9 cellular contexts compared by ENCODE assay signal in the genomic region with DNA sequence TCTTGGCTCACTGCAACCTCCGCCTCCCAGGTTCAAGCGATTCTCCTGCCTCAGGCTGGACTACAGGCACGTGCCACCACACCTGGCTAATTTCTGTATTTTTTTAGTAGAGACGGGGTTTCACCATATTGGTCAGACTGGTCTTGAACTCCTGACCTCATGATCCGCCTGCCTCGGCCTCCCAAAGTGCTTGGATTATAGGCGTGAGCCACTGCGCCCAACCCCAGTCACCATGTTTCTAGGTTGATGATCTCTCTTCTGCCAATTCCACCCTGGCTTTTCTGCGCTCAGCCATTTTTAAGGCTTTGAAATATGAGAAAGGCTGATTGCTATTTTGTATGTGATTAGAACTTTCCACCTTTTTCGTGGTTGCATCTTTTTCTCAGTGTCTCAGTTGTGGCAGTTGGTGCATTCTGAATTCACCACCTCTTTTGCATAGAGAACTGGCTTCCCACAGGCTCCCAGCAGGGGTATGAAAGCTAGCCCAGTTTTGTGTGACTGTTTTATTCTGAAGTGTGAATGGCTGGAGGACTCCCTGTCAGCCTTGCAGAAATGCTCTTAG. TPM values are rescaled to one million over a fixed set of nuclear protein-coding genes. Genes with fewer than 3 reads are reported as not detected.
A peak's percentile ranks its signal among the peaks of the same experiment; 100 is the strongest.
DNase-seq lines count a peak whose midpoint lies in the region; ATAC-seq and TF ChIP-seq lines count a peak whose summit lies in the region.
"Had no signal": no experiment of that assay in that cellular context is flagged by ENCODE, and none has a peak within 500 bp of the region (broad histone marks: within the 10 kb centered on the region; RNA-seq: fewer than 3 reads in every experiment).

No MANE protein-coding gene starts in this region.

- H3K4me1 Mint-ChIP-seq in activated naive CD8-positive, alpha-beta T cell treated with anti-CD3 and anti-CD28 coated beads for 36 hours: peaks cover 23% of the 10 kb centered on the region

- peak; percentile 61 for DNase-seq in GM13977 (ENCODE audit: low spot score)
- DNase-seq in activated naive CD8-positive, alpha-beta T cell treated with anti-CD3 and anti-CD28 coated beads for 36 hours: peak; percentile 42
- DNase-seq in KBM-7: no peak
- no peak for DNase-seq in RWPE1 (ENCODE audit: low spot score)
- DNase-seq in NCI-H2227 treated with DMSO at 0.1 percent for 48 hours (lab: John Stamatoyannopoulos, UW): no peak
- no peak for DNase-seq in NCI-H2081 (lab: John Stamatoyannopoulos, UW)
- DNase-seq: DND-41 had no signal

- no peak overlapping the region for H3K4me3 Mint-ChIP-seq in activated naive CD8-positive, alpha-beta T cell treated with anti-CD3 and anti-CD28 coated beads for 36 hours

- H3K27ac Mint-ChIP-seq in activated naive CD8-positive, alpha-beta T cell treated with anti-CD3 and anti-CD28 coated beads for 36 hours: peak overlapping the region; percentile 57

- no peaks in the 10 kb centered on the region for H3K27me3 Mint-ChIP-seq in activated naive CD8-positive, alpha-beta T cell treated with anti-CD3 and anti-CD28 coated beads for 36 hours

- ATAC-seq in GM19351 (IDR thresholded peaks at IDR 0.05; ENCODE audit: unreplicated experiment) (peak; percentile 86), HG02981 (IDR thresholded peaks at IDR 0.05; ENCODE audit: unreplicated experiment) (peak; percentile 75)

- CTCF ChIA-PET in RWPE1 (lab: Yijun Ruan, JAX): no interaction called here

- POLR2A ChIA-PET in RWPE1 (lab: Yijun Ruan, JAX; ENCODE audit: low non-redundant PET): no interaction called here

- no peaks in the 10 kb centered on the region for H3K9me3 Mint-ChIP-seq in activated naive CD8-positive, alpha-beta T cell treated with anti-CD3 and anti-CD28 coated beads for 36 hours

- H3K27ac ChIP-seq in RWPE1: no peak overlapping the region

- TF ChIP-seq CTCF in GM13977 (IDR thresholded peaks at IDR 0.05; ENCODE audit: extremely low read depth, insufficient read depth, missing control alignments) (no peak), RWPE1 (conservative IDR thresholded peaks at IDR 0.05; ENCODE audit: low read depth) (no peak)

- H3K36me3 Mint-ChIP-seq in activated naive CD8-positive, alpha-beta T cell treated with anti-CD3 and anti-CD28 coated beads for 36 hours: peaks cover 1% of the 10 kb centered on the region

- in situ Hi-C loops in GM13977 (cut with MboI; ENCODE audit: low pct_unique_long_range_greater_than_20kb, low sequenced_read_pairs, unreplicated experiment) (loop anchor here (5.0 kb wide), 1 partner anchor 46 kb away; no protein-coding TSS in a partner anchor), KBM-7 (cut with MboI; ENCODE audit: low pct_unique_long_range_greater_than_20kb, low sequenced_read_pairs) (no loop called here)

RNA-seq across cellular contexts. Expression of a gene that starts 15.5 kb away (rescaled TPM):
- 1 to 10 TPM; 3.3 to 3.5 TPM for total RNA-seq in activated naive CD8-positive, alpha-beta T cell treated with anti-CD3 and anti-CD28 coated beads for 36 hours

Comparison
In these comparisons a context has a peak if more than half of its experiments do, and no peak if none do; other contexts are left out.
1. DNase-seq: peak in GM13977 (single experiment) and activated naive CD8-positive, alpha-beta T cell treated with anti-CD3 and anti-CD28 coated beads for 36 hours (single experiment); none in KBM-7 (single experiment), RWPE1 (single experiment), NCI-H2227 treated with DMSO at 0.1 percent for 48 hours (single experiment) and NCI-H2081 (0 of 2).